In the genomic region with DNA sequence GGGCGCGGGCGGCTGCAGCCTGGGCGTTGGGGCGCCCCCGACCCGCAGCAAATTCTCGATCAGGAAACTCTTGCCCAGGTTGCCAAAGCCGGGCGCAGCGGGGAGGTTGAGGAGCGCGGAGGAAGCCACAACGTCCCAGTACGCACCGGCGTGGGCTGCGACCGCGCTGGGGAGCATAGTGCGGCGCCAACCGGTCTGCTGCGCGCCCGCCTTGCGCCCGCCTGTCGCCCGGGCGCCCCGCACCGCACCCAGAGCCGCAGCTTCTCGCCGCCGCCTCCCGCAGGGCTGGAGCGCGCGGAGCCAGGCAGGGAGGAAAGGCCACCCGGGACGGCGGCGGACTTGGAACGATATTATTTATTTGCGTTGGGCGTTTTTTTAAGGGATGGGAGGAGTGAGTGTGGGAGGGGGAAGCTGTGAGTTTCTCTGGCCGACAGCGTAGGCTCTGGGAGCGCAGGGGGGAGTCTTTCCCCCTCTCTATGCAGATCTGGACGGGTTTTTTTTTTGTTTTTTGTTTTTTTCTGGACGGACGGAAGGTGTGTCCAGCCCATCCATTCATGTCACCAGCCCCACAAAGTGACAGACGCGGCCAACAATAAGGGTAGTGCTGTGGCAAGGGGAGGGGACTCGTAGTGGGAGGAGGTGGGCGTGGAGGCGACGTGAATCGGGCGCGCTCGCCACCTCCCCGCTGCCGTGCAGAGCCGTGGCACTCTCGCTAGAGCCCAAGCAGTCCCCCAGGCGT, we compare ENCODE assay signal across 8 cellular contexts. TPM values are rescaled to one million over a fixed set of nuclear protein-coding genes. Genes with fewer than 3 reads are reported as not detected.
DNase-seq lines count a peak whose midpoint lies in the region; ATAC-seq and TF ChIP-seq lines count a peak whose summit lies in the region.

Gene DBX2, minus strand, starts transcription at position 349 of the 739 bp plus-strand sequence. Its CDS starts 172 bp downstream, at position 177.

- H3K27ac ChIP-seq in right atrium auricular region (no peak within 1 kb of the TSS), sigmoid colon (peak within 1 kb of the TSS in 1 of 4 donors; percentile 18)

- no peaks in the 10 kb centered on the region for H3K36me3 Mint-ChIP-seq in WTC11

- H3K4me1 ChIP-seq in right atrium auricular region (peaks cover 0 to 12% of the 10 kb centered on the region in 2 donors), sigmoid colon (peaks cover 0 to 15% (median 12%) of the 10 kb centered on the region in 4 donors)

- H3K27ac Mint-ChIP-seq in WTC11, result no peak within 1 kb of the TSS

- H3K27me3 ChIP-seq in H7 (ENCODE audit: control insufficient read depth, insufficient read depth, low read length), result peaks cover 45% of the 10 kb centered on the region
- peaks cover 0 to 3% of the 10 kb centered on the region in 2 donors for H3K27me3 ChIP-seq in right atrium auricular region
- H3K27me3 ChIP-seq in sigmoid colon, result peaks cover 7 to 45% (median 20%) of the 10 kb centered on the region in 3 donors

- H3K4me3 ChIP-seq in H7 (ENCODE audit: insufficient read depth, low read depth, low read length) (peak within 1 kb of the TSS; percentile 53), right atrium auricular region (peak within 1 kb of the TSS; percentile 24 to 43), sigmoid colon (peak within 1 kb of the TSS; percentile 6 to 46 (median 34))

- peaks cover 47% of the 10 kb centered on the region for H3K27me3 Mint-ChIP-seq in WTC11 (ENCODE audit: low read depth)

- 2 to 3% methylated on average over 69 of the region's 69 CpGs for WGBS in sigmoid colon, 2 donors

- TF ChIP-seq EP300 in sigmoid colon (IDR thresholded peaks at IDR 0.05), result no peak

- ATAC-seq in WTC11, result peak; percentile 75
- ATAC-seq in GM19351 (IDR thresholded peaks at IDR 0.05; ENCODE audit: unreplicated experiment), result no peak
- no peak for ATAC-seq in GM18511 (IDR thresholded peaks at IDR 0.05; ENCODE audit: unreplicated experiment)
- no peak for ATAC-seq in GM19452 (IDR thresholded peaks at IDR 0.05; ENCODE audit: unreplicated experiment)

- peaks cover 19% of the 10 kb centered on the region for H3K4me1 Mint-ChIP-seq in WTC11

- H3K9me3 ChIP-seq in right atrium auricular region, result no peaks in the 10 kb centered on the region
- no peaks in the 10 kb centered on the region for H3K9me3 ChIP-seq in sigmoid colon

- peak; percentile 71 for DNase-seq in H7
- DNase-seq in WTC11 (ENCODE audit: low spot score), result peak; percentile 23
- no peak for DNase-seq in right atrium auricular region (ENCODE audit: low spot score)
- DNase-seq in sigmoid colon, result no peak
- DNase-seq in NCI-H2171 treated with DMSO at 0.1 percent for 48 hours (lab: John Stamatoyannopoulos, UW), result no peak

- H3K9me3 Mint-ChIP-seq in WTC11, result no peaks in the 10 kb centered on the region

- intact Hi-C loops in sigmoid colon (cut with DNase I), result no loop called here

- H3K36me3 ChIP-seq in H7 (replicated peaks; ENCODE audit: control insufficient read depth, insufficient read depth, low read length) (no peaks in the 10 kb centered on the region), right atrium auricular region (no peaks in the 10 kb centered on the region), sigmoid colon (no peaks in the 10 kb centered on the region)

- TF ChIP-seq POLR2A in sigmoid colon (IDR thresholded peaks at IDR 0.05), result no peak

- CTCF ChIA-PET in WTC11 (lab: Charles Lee), result interaction anchor here (0.7 to 2.4 kb wide), 10 partner anchors 15 to 493 kb away, joined by 3 to 11 read pairs (median 4); no protein-coding TSS in a partner anchor

- peak within 1 kb of the TSS; percentile 88 for H3K4me3 Mint-ChIP-seq in WTC11

- POLR2A ChIA-PET in WTC11 (lab: Charles Lee), result no interaction called here

- TF ChIP-seq CTCF in WTC11 (IDR thresholded peaks at IDR 0.05) (no peak), right atrium auricular region (IDR thresholded peaks at IDR 0.05) (no peak), sigmoid colon (IDR thresholded peaks at IDR 0.05) (no peak)

TF ChIP-seq in WTC11, 78 proteins besides CTCF, POLR2A, EP300 and RAD21:
- TF ChIP-seq HMGA2 (CRISPR knock-in tag; IDR thresholded peaks at IDR 0.05), result no peak
- peak; percentile 67 for TF ChIP-seq ZNF423 (CRISPR knock-in tag; IDR thresholded peaks at IDR 0.05)
- TF ChIP-seq GTF2I (CRISPR knock-in tag; conservative IDR thresholded peaks at IDR 0.05), result no peak
- 0 out of 2 replicates have a peak, but pooled peaks have one; percentile 3 for TF ChIP-seq ZNF219 (CRISPR knock-in tag; IDR thresholded peaks at IDR 0.05; ENCODE audit: borderline replicate concordance)
- peak; percentile 23; the same call in 1 of the 2 replicates for TF ChIP-seq NFE2L1 (CRISPR knock-in tag; IDR thresholded peaks at IDR 0.05)
- TF ChIP-seq ETV6 (CRISPR knock-in tag; IDR thresholded peaks at IDR 0.05), result no peak

RNA-seq across cellular contexts. Expression of gene DBX2, which starts in this region (rescaled TPM):
- total RNA-seq in H7 (2014; rRNA removed; shearing (Covaris generic)), result not detected in 2 replicates
- total RNA-seq in WTC11 (2021) (0.27 to 0.35 TPM (median 0.27 TPM) in 3 replicates), right atrium auricular region (under 1 TPM; 0.19 to 0.51 TPM), sigmoid colon (under 1 TPM in 2 of 4 donors, not detected in 2; under 0.01 to 0.16 TPM)
- under 1 TPM in 1 of 3 donors, not detected in 2; 0.01 TPM for polyA plus RNA-seq in sigmoid colon

Comparison
In these comparisons a context has a peak if more than half of its experiments do, and no peak if none do; other contexts are left out.
1. Peak in DNase-seq and H3K4me3 ChIP-seq in H7; RNA of the gene not detected or under 1 TPM.
2. Peak in DNase-seq and ATAC-seq in WTC11; RNA of the gene not detected or under 1 TPM.